Comparison of ENCODE assay signal across 15 cellular contexts in genomic region chr9:93820667-93821306, GRCh38.
DNase-seq lines count a peak whose midpoint lies in the region; ATAC-seq and TF ChIP-seq lines count a peak whose summit lies in the region.
"Had no signal": no experiment of that assay in that cellular context is flagged by ENCODE, and none has a peak within 500 bp of the region (broad histone marks: within the 10 kb centered on the region; RNA-seq: fewer than 3 reads in every experiment).

No MANE protein-coding gene starts in this region.

- no peak overlapping the region for H3K9ac ChIP-seq in H9 (ENCODE audit: extremely low read depth, insufficient read length, low read length)

- H3K27me3 Mint-ChIP-seq in H9 (ENCODE audit: low read depth) (peaks cover 36% of the 10 kb centered on the region), progenitor cell of endocrine pancreas (peaks cover 35% of the 10 kb centered on the region)

- H2BK20ac ChIP-seq in H9 (ENCODE audit: low read depth, low read length, poor library complexity, severe bottlenecking), result no peak overlapping the region

- no peaks in the 10 kb centered on the region for H3K4me1 ChIP-seq in H9 (ENCODE audit: insufficient read depth, low read length)

- no peaks in the 10 kb centered on the region for H3K79me2 ChIP-seq in H9 (ENCODE audit: insufficient read depth, low read length)

- no peak overlapping the region for H3T11ph ChIP-seq in H9 (ENCODE audit: low read length)

- H2BK12ac ChIP-seq in H9 (ENCODE audit: insufficient read length, low read depth, low read length), result no peak overlapping the region

- H3K9me3 Mint-ChIP-seq in H9, result peaks cover 12% of the 10 kb centered on the region in 2 experiments; a peak in 4 of 5 replicates
- peaks cover 6% of the 10 kb centered on the region for H3K9me3 Mint-ChIP-seq in progenitor cell of endocrine pancreas (ENCODE audit: low read depth)

- peak; percentile 59 for TF ChIP-seq CTCF in H9 (conservative IDR thresholded peaks at IDR 0.05)
- TF ChIP-seq CTCF in WERI-Rb-1 (IDR thresholded peaks at IDR 0.05; ENCODE audit: low read depth, low read length), result peak; percentile 79
- peak; percentile 45 for TF ChIP-seq CTCF in progenitor cell of endocrine pancreas (IDR thresholded peaks at IDR 0.05; ENCODE audit: unreplicated experiment)

- no peak for ATAC-seq in HG03439 (IDR thresholded peaks at IDR 0.05; ENCODE audit: unreplicated experiment)
- ATAC-seq: stimulated activated memory B cell treated with anti-CD40 and anti-IgM and Interleukin-4, amounts not matched to agents 10 μg/mL and 1 μg/mL and 100 μg/mL, for 72 hours had no signal

- H2BK5ac ChIP-seq in H9 (ENCODE audit: insufficient read length, low read length), result no peak overlapping the region

- H2AFZ ChIP-seq in H9 (ENCODE audit: low read length), result no peak overlapping the region

- H3K36me3 ChIP-seq in WERI-Rb-1, result no peaks in the 10 kb centered on the region

- no peaks in the 10 kb centered on the region for H3K79me1 ChIP-seq in H9 (ENCODE audit: insufficient read depth, low read depth, low read length, poor library complexity, severe bottlenecking)

- H3K27ac ChIP-seq in H9 (ENCODE audit: insufficient read length, low read depth, low read length) (no peak overlapping the region), WERI-Rb-1 (no peak overlapping the region)

- no peaks in the 10 kb centered on the region for H4K20me1 ChIP-seq in H9 (ENCODE audit: control insufficient read depth, insufficient read depth, insufficient read length)

- no peak overlapping the region for H3K14ac ChIP-seq in H9 (ENCODE audit: insufficient read depth, low read length)

- no peaks in the 10 kb centered on the region for H3K27me3 ChIP-seq in H9 (ENCODE audit: insufficient read depth, low read length)
- peaks cover 43% of the 10 kb centered on the region for H3K27me3 ChIP-seq in WERI-Rb-1 (ENCODE audit: insufficient read depth, low read depth, severe bottlenecking)

- H4K5ac ChIP-seq in H9 (ENCODE audit: insufficient read length, low read depth, low read length), result no peak overlapping the region

- H3K4me1 Mint-ChIP-seq in H9 (peaks cover 0 to 1% of the 10 kb centered on the region in 2 experiments; a peak in 2 of 4 replicates), progenitor cell of endocrine pancreas (ENCODE audit: low read depth) (peaks cover 5% of the 10 kb centered on the region)
- H3K4me1 Mint-ChIP-seq: stimulated activated memory B cell treated with anti-CD40 and anti-IgM and Interleukin-4, amounts not matched to agents 10 μg/mL and 1 μg/mL and 100 μg/mL, for 72 hours had no signal

- no peak overlapping the region for H3K56ac ChIP-seq in H9 (ENCODE audit: insufficient read length, low read depth, low read length)

- no peak overlapping the region for H2BK120ac ChIP-seq in H9 (ENCODE audit: low read depth, low read length, poor library complexity, severe bottlenecking)

- no peak overlapping the region for H3K18ac ChIP-seq in H9 (ENCODE audit: insufficient read length, low read depth, low read length)

- H3K4me3 Mint-ChIP-seq in H9, result no peak overlapping the region; a peak in 1 of 5 replicates
- H3K4me3 Mint-ChIP-seq in progenitor cell of endocrine pancreas (ENCODE audit: low read depth), result no peak overlapping the region
- H3K4me3 Mint-ChIP-seq: stimulated activated memory B cell treated with anti-CD40 and anti-IgM and Interleukin-4, amounts not matched to agents 10 μg/mL and 1 μg/mL and 100 μg/mL, for 72 hours had no signal

- H3K23me2 ChIP-seq in H9 (ENCODE audit: insufficient read length, low read depth, low read length, poor library complexity, severe bottlenecking), result no peaks in the 10 kb centered on the region

- no CpG with 5 or more reads among the region's 6 CpGs for WGBS in H9 (ENCODE audit: extremely low coverage, insufficient read length, low lambda C conversion rate)

- H4K91ac ChIP-seq in H9 (ENCODE audit: insufficient read length, low read depth, low read length), result no peak overlapping the region

- H3K9me3 ChIP-seq in H9 (ENCODE audit: control insufficient read depth, low read depth, low read length) (no peaks in the 10 kb centered on the region), WERI-Rb-1 (ENCODE audit: severe bottlenecking) (peaks cover 16% of the 10 kb centered on the region)

- H4K8ac ChIP-seq in H9 (replicated peaks; ENCODE audit: insufficient read length, low read depth, low read length), result no peak overlapping the region

- H3K27ac Mint-ChIP-seq in H9 (no peak overlapping the region; a peak in 1 of 7 replicates), progenitor cell of endocrine pancreas (no peak overlapping the region)
- H3K27ac Mint-ChIP-seq: stimulated activated memory B cell treated with anti-CD40 and anti-IgM and Interleukin-4, amounts not matched to agents 10 μg/mL and 1 μg/mL and 100 μg/mL, for 72 hours had no signal

- H2BK15ac ChIP-seq in H9 (ENCODE audit: low read depth, low read length), result no peak overlapping the region

- H3K4me3 ChIP-seq in WERI-Rb-1 (ENCODE audit: low read depth, low read length), result no peak overlapping the region

- DNase-seq in SHP77 (lab: John Stamatoyannopoulos, UW) (peak; percentile 34 to 35), SHP77 treated with DMSO at 0.1 percent for 48 hours (lab: John Stamatoyannopoulos, UW) (no peak), H9 (peak; percentile 63), WERI-Rb-1 (peak; percentile 72), progenitor cell of endocrine pancreas (ENCODE audit: low spot score, unreplicated experiment) (no peak), NCI-H1417 treated with DMSO at 0.1 percent for 48 hours (lab: John Stamatoyannopoulos, UW) (no peak)
- no peak for DNase-seq in stimulated activated naive CD4-positive, alpha-beta T cell treated with Interleukin-2 at 50 U/mL for 16 hours (lab: John Stamatoyannopoulos, UW)
- DNase-seq: activated CD4-positive, alpha-beta T cell treated with anti-CD3 and anti-CD28 coated beads, Interleukin-2, amount 50 U/mL, for 1 hour; foreskin melanocyte; kidney; NCI-H2081; stimulated activated CD4-positive, alpha-beta T cell treated with anti-CD3 and anti-CD28 coated beads, Interleukin-4, amount 100 ng/mL, for 1 hour; T-helper 1 cell had no signal

- H3K23ac ChIP-seq in H9 (ENCODE audit: insufficient read length, low read depth, low read length), result no peak overlapping the region

- peaks cover 0 to 2% (median 0%) of the 10 kb centered on the region in 3 experiments; a peak in 1 of 7 replicates for H3K36me3 Mint-ChIP-seq in H9 (ENCODE audit: insufficient read depth in 1 of 3, low read depth in 3 of 3)
- H3K36me3 Mint-ChIP-seq in progenitor cell of endocrine pancreas (ENCODE audit: insufficient read depth), result no peaks in the 10 kb centered on the region
- H3K36me3 Mint-ChIP-seq: stimulated activated memory B cell treated with anti-CD40 and anti-IgM and Interleukin-4, amounts not matched to agents 10 μg/mL and 1 μg/mL and 100 μg/mL, for 72 hours had no signal

- H3K4me2 ChIP-seq in H9 (ENCODE audit: insufficient read depth, insufficient read length, low read length), result no peak overlapping the region

- no peak overlapping the region for H3K4ac ChIP-seq in H9 (ENCODE audit: low read depth, low read length)

- H2AK5ac ChIP-seq in H9 (ENCODE audit: insufficient read length, low read length), result no peak overlapping the region

Comparison
In these comparisons a context has a peak if more than half of its experiments do, and no peak if none do; other contexts are left out.
1. DNase-seq: peak in SHP77 (2 of 2), H9 (single experiment) and WERI-Rb-1 (single experiment); none in SHP77 treated with DMSO at 0.1 percent for 48 hours (single experiment), progenitor cell of endocrine pancreas (single experiment), stimulated activated naive CD4-positive, alpha-beta T cell treated with Interleukin-2 at 50 U/mL for 16 hours (single experiment) and NCI-H1417 treated with DMSO at 0.1 percent for 48 hours (single experiment).
2. Peak in every context shown above with its lines, with median percentiles within 50 percentile points of each other: CTCF ChIP-seq.